Comparison of ENCODE assay signal across 27 cellular contexts in the genomic region with DNA sequence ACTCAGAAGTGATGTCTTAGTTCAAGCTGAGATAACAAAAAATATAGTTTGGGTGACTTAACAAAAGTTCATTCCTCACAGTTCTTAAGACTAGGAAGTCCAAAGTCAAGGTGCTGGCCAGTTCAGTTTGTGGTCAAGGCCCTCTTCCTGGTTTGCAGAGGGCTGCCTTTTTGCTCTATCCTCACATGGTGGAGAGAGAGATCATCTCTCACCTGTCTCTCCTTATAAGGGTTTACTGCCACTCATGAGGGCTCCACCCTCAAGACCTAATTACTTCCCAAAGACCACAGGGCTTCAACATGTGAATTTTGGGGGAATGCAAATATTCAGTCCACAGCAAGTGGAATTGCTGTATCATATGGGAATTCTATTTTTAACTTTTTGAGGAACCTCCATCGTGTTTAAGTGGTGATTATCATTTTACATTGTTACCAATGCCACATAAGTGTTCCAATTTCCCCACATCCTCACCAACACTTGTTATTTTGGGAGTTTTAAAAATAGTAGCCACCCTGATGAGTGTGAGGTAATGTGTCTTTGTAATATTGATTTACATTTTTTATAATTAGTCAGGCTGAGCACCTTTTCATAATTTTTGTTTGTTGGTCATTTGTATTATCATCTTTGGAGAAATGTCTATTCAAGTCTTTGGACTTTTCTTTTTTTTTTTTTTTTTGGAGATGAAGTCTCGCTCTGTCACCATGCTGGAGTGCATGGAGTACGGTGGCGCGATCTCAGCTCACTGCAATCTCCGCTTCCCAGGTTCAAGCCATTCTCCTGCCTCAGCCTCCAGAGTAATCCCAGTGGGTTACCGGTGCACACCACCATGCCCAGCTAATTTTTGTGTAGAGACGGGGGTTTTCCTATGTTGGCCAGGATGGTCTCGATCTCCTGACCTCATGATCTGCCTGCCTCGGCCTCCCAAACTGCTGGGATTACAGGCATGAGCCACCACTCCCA.
"Had no signal": no experiment of that assay in that cellular context is flagged by ENCODE, and none has a peak within 500 bp of the region (broad histone marks: within the 10 kb centered on the region; RNA-seq: fewer than 3 reads in every experiment).

No MANE protein-coding gene starts in this region.

- H3K9me3 ChIP-seq: uterus had no signal

- H3K27me3 Mint-ChIP-seq: activated CD4-positive, alpha-beta memory T cell treated with anti-CD3 and anti-CD28 coated beads for 36 hours; dendritic cell treated with granulocyte-macrophage colony-stimulating factor and Interleukin-4, amounts not matched to agents 40 ng/mL and 50 ng/mL, for 4 days; natural killer cell treated with Interleukin-12 subunit alpha and Interleukin-12 subunit beta and Interleukin-15 and Interleukin-18, amount 100 ng/mL, for 72 hours; stimulated activated naive CD8-positive, alpha-beta T cell treated with anti-CD3 and anti-CD28 coated beads, Interleukin-15, Interleukin-2, amounts not matched to agents 100 ng/mL and 50 ng/mL, for 24 hours; type B pancreatic cell had no signal

- H3K36me3 ChIP-seq: uterus had no signal

- H3K27ac Mint-ChIP-seq: activated CD4-positive, alpha-beta memory T cell treated with anti-CD3 and anti-CD28 coated beads for 36 hours; activated CD4-positive, alpha-beta T cell treated with anti-CD3 and anti-CD28 coated beads, Interleukin-2, amount 10 ng/mL, durations not matched to agents 24 days and 14 days; dendritic cell treated with granulocyte-macrophage colony-stimulating factor and Interleukin-4, amounts not matched to agents 40 ng/mL and 50 ng/mL, for 4 days; natural killer cell treated with Interleukin-12 subunit alpha and Interleukin-12 subunit beta and Interleukin-15 and Interleukin-18, amount 100 ng/mL, for 72 hours; stimulated activated effector memory CD8-positive, alpha-beta T cell treated with anti-CD3 and anti-CD28 coated beads, Interleukin-12 subunit alpha, Interleukin-12 subunit beta, amount 100 ng/mL, for 72 hours; stimulated activated naive CD8-positive, alpha-beta T cell treated with anti-CD3 and anti-CD28 coated beads, Interleukin-15, Interleukin-2, amounts not matched to agents 100 ng/mL and 50 ng/mL, for 24 hours; T-helper 1 cell treated with Interleukin-12 subunit alpha and Interleukin-12 subunit beta and Interleukin-4 antibody, amounts not matched to agents 30 μg/mL and 1 μg/mL, for 36 hours; type B pancreatic cell had no signal

- H3K4me3 Mint-ChIP-seq: activated CD4-positive, alpha-beta memory T cell treated with anti-CD3 and anti-CD28 coated beads for 36 hours; activated CD4-positive, alpha-beta T cell treated with anti-CD3 and anti-CD28 coated beads, Interleukin-2, amount 10 ng/mL, durations not matched to agents 24 days and 14 days; dendritic cell treated with granulocyte-macrophage colony-stimulating factor and Interleukin-4, amounts not matched to agents 40 ng/mL and 50 ng/mL, for 4 days; natural killer cell treated with Interleukin-12 subunit alpha and Interleukin-12 subunit beta and Interleukin-15 and Interleukin-18, amount 100 ng/mL, for 72 hours; stimulated activated effector memory CD8-positive, alpha-beta T cell treated with anti-CD3 and anti-CD28 coated beads, Interleukin-12 subunit alpha, Interleukin-12 subunit beta, amount 100 ng/mL, for 72 hours; stimulated activated naive CD8-positive, alpha-beta T cell treated with anti-CD3 and anti-CD28 coated beads, Interleukin-15, Interleukin-2, amounts not matched to agents 100 ng/mL and 50 ng/mL, for 24 hours; T-helper 1 cell treated with Interleukin-12 subunit alpha and Interleukin-12 subunit beta and Interleukin-4 antibody, amounts not matched to agents 30 μg/mL and 1 μg/mL, for 36 hours; type B pancreatic cell had no signal

- H3K27me3 ChIP-seq: sigmoid colon, uterus had no signal

- H3K4me1 ChIP-seq: sigmoid colon, uterus had no signal

- H3K27ac ChIP-seq: sigmoid colon, thoracic aorta, uterus had no signal

- H3K4me3 ChIP-seq: lung, sigmoid colon, thoracic aorta, uterus had no signal

- ATAC-seq: natural killer cell treated with Interleukin-12 subunit alpha and Interleukin-12 subunit beta and Interleukin-15 and Interleukin-18, amount 100 ng/mL, for 72 hours; stimulated activated effector memory CD8-positive, alpha-beta T cell treated with anti-CD3 and anti-CD28 coated beads, Interleukin-12 subunit alpha, Interleukin-12 subunit beta, amount 100 ng/mL, for 72 hours had no signal

- DNase-seq: activated CD4-positive, alpha-beta memory T cell treated with anti-CD3 and anti-CD28 coated beads for 36 hours; activated CD4-positive, alpha-beta T cell treated with anti-CD3 and anti-CD28 coated beads, Interleukin-2, amount 10 ng/mL, durations not matched to agents 24 days and 14 days; activated CD4-positive, CD25-positive, alpha-beta regulatory T cell treated with anti-CD3 and anti-CD28 coated beads, Interleukin-2, amount 50 U/mL, for 72 hours; activated CD8-positive, alpha-beta memory T cell treated with anti-CD3 and anti-CD28 coated beads, Interleukin-2, amount 50 U/mL, for 4 hours; activated gamma-delta T cell treated with Interleukin-2 at 50 U/mL for 16 hours; activated naive CD4-positive, alpha-beta T cell treated with anti-CD3 and anti-CD28 coated beads, Interleukin-2, amount 50 U/mL, for 16 hours; activated T-cell treated with anti-CD3 and anti-CD28 coated beads, Interleukin-2, amount 50 U/mL, for 1 hour; amygdala; central memory CD4-positive, alpha-beta T cell; effector CD8-positive, alpha-beta T cell; glutamatergic neuron; hippocampal formation; mesendoderm; posterior cingulate gyrus; sigmoid colon; small intestine; stimulated activated CD4-positive, alpha-beta T cell treated with anti-CD3 and anti-CD28 coated beads, Interleukin-4, amount 100 ng/mL, for 24 hours; T-helper 9 cell; uterus had no signal
